ENCODE assay signal across 13 cellular contexts in the genomic region with DNA sequence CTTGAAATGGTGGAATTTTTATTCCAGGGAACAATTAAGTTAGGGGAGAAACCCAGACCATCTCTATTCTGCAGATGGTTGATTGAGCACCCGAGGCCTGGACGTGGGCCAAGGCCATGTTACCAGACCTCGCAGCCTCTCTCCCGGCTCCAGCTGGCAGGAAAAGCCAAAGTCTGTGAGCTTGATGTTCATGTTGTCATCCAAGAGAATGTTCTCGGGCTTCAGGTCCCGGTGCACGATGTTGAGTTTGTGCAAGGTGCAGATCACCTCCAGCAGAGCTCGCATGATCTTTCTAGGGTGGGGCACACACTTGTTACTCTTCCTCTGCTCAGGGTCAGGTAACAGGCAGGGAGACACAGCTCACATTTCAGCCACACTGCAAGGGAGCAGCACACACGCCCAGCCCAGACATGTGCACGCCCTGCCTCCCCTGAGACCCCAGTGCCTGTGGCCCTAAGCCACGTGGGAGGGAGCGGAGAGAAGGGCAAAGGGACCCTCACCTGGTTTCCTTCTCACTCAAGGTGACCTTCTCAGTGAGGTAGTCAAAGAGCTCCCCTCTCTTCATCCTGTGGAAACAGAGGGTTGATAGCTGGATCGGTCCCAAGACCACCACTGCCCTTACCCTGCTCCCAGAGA. TPM values are rescaled to one million over a fixed set of nuclear protein-coding genes. Genes with fewer than 3 reads are reported as not detected.
DNase-seq lines count a peak whose midpoint lies in the region; ATAC-seq and TF ChIP-seq lines count a peak whose summit lies in the region.
"Had no signal": no experiment of that assay in that cellular context is flagged by ENCODE, and none has a peak within 500 bp of the region (broad histone marks: within the 10 kb centered on the region; RNA-seq: fewer than 3 reads in every experiment).

No MANE protein-coding gene starts in this region.

- CTCF ChIA-PET in IMR-90 (lab: Yijun Ruan, JAX): interaction anchor here (0.6 to 1.9 kb wide), 3 partner anchors 10 to 1391 kb away, joined by 3 to 4 read pairs (median 3); a partner anchor contains a TSS
- CTCF ChIA-PET in CD8-positive, alpha-beta T cell (lab: Charles Lee): interaction anchor here (0.9 to 3.5 kb wide), 3 partner anchors 9 to 442 kb away, joined by 3 to 21 read pairs (median 3); a partner anchor contains a TSS

- dilution Hi-C loops in IMR-90 (cut with HindIII; ENCODE audit: low sequenced_read_pairs, unreplicated experiment): no loop called here

- H3K36me3 Mint-ChIP-seq in CD8-positive, alpha-beta T cell: peaks cover 50% of the 10 kb centered on the region

- no peak overlapping the region for H3K4me2 ChIP-seq in IMR-90 (ENCODE audit: low read depth, low read length)

- no peaks in the 10 kb centered on the region for H3K4me1 Mint-ChIP-seq in CD8-positive, alpha-beta T cell (ENCODE audit: low read depth)

- no peak overlapping the region for H4K5ac ChIP-seq in IMR-90 (ENCODE audit: low read depth, low read length)

- H3K9ac ChIP-seq in IMR-90 (ENCODE audit: low read depth, low read length): no peak overlapping the region
- H3K9ac ChIP-seq in rectal smooth muscle tissue (ENCODE audit: low read length): no peak overlapping the region

- no peak overlapping the region for H2AK9ac ChIP-seq in IMR-90 (replicated peaks; ENCODE audit: low read depth, low read length, poor library complexity)

- no peaks in the 10 kb centered on the region for H3K9me3 Mint-ChIP-seq in CD8-positive, alpha-beta T cell
- H3K9me3 Mint-ChIP-seq: activated T-helper 1 cell treated with anti-CD3 and anti-CD28 coated beads, Interleukin-12 subunit alpha, Interleukin-12 subunit beta, Interleukin-2, Interleukin-4 antibody, amounts not matched to agents 30 ng/mL and 10 ng/mL and 1 ng/mL, durations not matched to agents 14 hours and 24 hours and 36 hours; HFFc6 had no signal

- TF ChIP-seq CTCF in IMR-90 (conservative IDR thresholded peaks at IDR 0.05; ENCODE audit: low read depth, low read length) (no peak), heart left ventricle (IDR thresholded peaks at IDR 0.05) (no peak)
- no peak for TF ChIP-seq CTCF in CD8-positive, alpha-beta T cell (IDR thresholded peaks at IDR 0.05)

- WGBS in IMR-90 (ENCODE audit: extremely low coverage in 2 of 2, insufficient read length in 1 of 2), 2 experiments: 25% methylated on average over 7 of the region's 13 CpGs; no CpG with 5 or more reads in 1 of the 2 experiments
- WGBS in heart left ventricle, 4 donors: 42 to 47% (median 44%) methylated on average over 13 of the region's 13 CpGs

- no peaks in the 10 kb centered on the region for H3K27me3 Mint-ChIP-seq in CD8-positive, alpha-beta T cell (ENCODE audit: low read depth)

- no peak overlapping the region for H3K23ac ChIP-seq in IMR-90 (ENCODE audit: low read depth, low read length)

- TF ChIP-seq POLR2A in IMR-90 (IDR thresholded peaks at IDR 0.05; ENCODE audit: low read depth, low read length): no peak
- no peak for TF ChIP-seq POLR2A in heart left ventricle (IDR thresholded peaks at IDR 0.05)

- H3K4me1 ChIP-seq in IMR-90 (ENCODE audit: control insufficient read depth, insufficient read depth, low read length) (peaks cover 7% of the 10 kb centered on the region), heart left ventricle (peaks cover 10 to 40% (median 34%) of the 10 kb centered on the region in 12 donors), rectal smooth muscle tissue (ENCODE audit: control insufficient read depth, insufficient read depth, low read length) (peaks cover 26% of the 10 kb centered on the region)
- H3K4me1 ChIP-seq in CD8-positive, alpha-beta T cell (ENCODE audit: insufficient read depth, low read length): no peaks in the 10 kb centered on the region

- no peak overlapping the region for H3K56ac ChIP-seq in IMR-90 (ENCODE audit: extremely low read depth, insufficient read depth, low read length)

- in situ Hi-C loops in IMR-90 (cut with MboI; ENCODE audit: low sequenced_read_pairs): loop anchor here (25.0 kb wide), 2 partner anchors 796 to 1321 kb away; a partner anchor contains a TSS

- no peak overlapping the region for H2BK5ac ChIP-seq in IMR-90 (ENCODE audit: low read depth, low read length, poor library complexity, severe bottlenecking)

- H3K4me3 Mint-ChIP-seq in CD8-positive, alpha-beta T cell: no peak overlapping the region
- H3K4me3 Mint-ChIP-seq: activated T-helper 1 cell treated with anti-CD3 and anti-CD28 coated beads, Interleukin-12 subunit alpha, Interleukin-12 subunit beta, Interleukin-2, Interleukin-4 antibody, amounts not matched to agents 30 ng/mL and 10 ng/mL and 1 ng/mL, durations not matched to agents 14 hours and 24 hours and 36 hours; HFFc6 had no signal

- no peak overlapping the region for H2AK5ac ChIP-seq in IMR-90 (ENCODE audit: low read depth, low read length)

- H3K9me1 ChIP-seq in IMR-90 (ENCODE audit: insufficient read depth, low read length): 0 out of 2 replicates have a peak, but pooled peaks cover 3% of the 10 kb centered on the region

- no peak for TF ChIP-seq RAD21 in IMR-90 (IDR thresholded peaks at IDR 0.05; ENCODE audit: low read length)

- intact Hi-C loops in IMR-90 (cut with micrococcal nuclease) (no loop called here), heart left ventricle (cut with DNase I) (no loop called here)
- intact Hi-C loops in CD8-positive, alpha-beta T cell (cut with DNase I, micrococcal nuclease): loop anchor here in 1 of 2 experiments (10.0 kb wide), 1 partner anchor 308 kb away; no protein-coding TSS in a partner anchor

- H3K36me3 ChIP-seq in IMR-90 (ENCODE audit: control insufficient read depth, insufficient read depth, low read length) (peaks cover 24% of the 10 kb centered on the region; the same call in 1 of the 2 replicates), heart left ventricle (peaks cover 0 to 52% (median 47%) of the 10 kb centered on the region in 9 donors), rectal smooth muscle tissue (ENCODE audit: control insufficient read depth, insufficient read depth, low read length) (peaks cover 5% of the 10 kb centered on the region)
- peaks cover 10% of the 10 kb centered on the region for H3K36me3 ChIP-seq in CD8-positive, alpha-beta T cell (ENCODE audit: insufficient read depth, low read length)

- H3K27ac ChIP-seq in IMR-90 (ENCODE audit: insufficient read depth, low read length) (no peak overlapping the region), heart left ventricle (peak overlapping the region in 9 of 12 donors; percentile 0 to 57 (median 50)), rectal smooth muscle tissue (ENCODE audit: low read depth, low read length) (peak overlapping the region; percentile 62)
- no peak overlapping the region for H3K27ac ChIP-seq in CD8-positive, alpha-beta T cell (ENCODE audit: low read depth, low read length)
- H3K27ac ChIP-seq: prostate gland had no signal

- H3K27ac Mint-ChIP-seq in CD8-positive, alpha-beta T cell: no peak overlapping the region
- H3K27ac Mint-ChIP-seq: activated T-helper 1 cell treated with anti-CD3 and anti-CD28 coated beads, Interleukin-12 subunit alpha, Interleukin-12 subunit beta, Interleukin-2, Interleukin-4 antibody, amounts not matched to agents 30 ng/mL and 10 ng/mL and 1 ng/mL, durations not matched to agents 14 hours and 24 hours and 36 hours; HFFc6 had no signal

- H3K4ac ChIP-seq in IMR-90 (ENCODE audit: low read depth, low read length): no peak overlapping the region

- H3K27me3 ChIP-seq in IMR-90 (ENCODE audit: control insufficient read depth, insufficient read depth, low read length) (no peaks in the 10 kb centered on the region), heart left ventricle (no peaks in the 10 kb centered on the region), rectal smooth muscle tissue (ENCODE audit: control insufficient read depth, insufficient read depth, low read length) (no peaks in the 10 kb centered on the region)
- H3K27me3 ChIP-seq in CD8-positive, alpha-beta T cell (ENCODE audit: insufficient read depth, low read length): no peaks in the 10 kb centered on the region

- H3K4me3 ChIP-seq in IMR-90 (ENCODE audit: insufficient read depth, low read depth, low read length): no peak overlapping the region
- no peak overlapping the region for H3K4me3 ChIP-seq in heart left ventricle
- H3K4me3 ChIP-seq in rectal smooth muscle tissue (ENCODE audit: low read length): no peak overlapping the region
- H3K4me3 ChIP-seq in CD8-positive, alpha-beta T cell (ENCODE audit: low read depth, low read length): no peak overlapping the region
- H3K4me3 ChIP-seq: prostate gland had no signal

- no peak overlapping the region for H2BK20ac ChIP-seq in IMR-90 (ENCODE audit: low read depth, low read length)

- no peak overlapping the region for H2BK15ac ChIP-seq in IMR-90 (ENCODE audit: low read depth, low read length)

- no peaks in the 10 kb centered on the region for H4K20me1 ChIP-seq in IMR-90 (ENCODE audit: insufficient read depth, low read length)

- ATAC-seq in IMR-90 (ENCODE audit: low read depth) (no peak), heart left ventricle (peak; percentile 27 to 41 (median 34)), HG03460 (IDR thresholded peaks at IDR 0.05; ENCODE audit: unreplicated experiment) (no peak)
- no peak for ATAC-seq in CD8-positive, alpha-beta T cell

- no peak overlapping the region for H4K91ac ChIP-seq in IMR-90 (ENCODE audit: insufficient read depth, low read depth, low read length)

- DNase-seq in IMR-90: no peak
- peak; percentile 26 for DNase-seq in RPMI7951 (ENCODE audit: low read depth)
- peak; percentile 55 to 85 (median 71) for DNase-seq in heart left ventricle
- DNase-seq in CD8-positive, alpha-beta T cell: no peak
- no peak for DNase-seq in germinal center (ENCODE audit: low spot score)
- no peak for DNase-seq in LoVo (ENCODE audit: low spot score)
- DNase-seq: effector CD8-positive, alpha-beta T cell; HFFc6; NCI-H82 had no signal

- peak overlapping the region; percentile 33 for H2AFZ ChIP-seq in IMR-90 (replicated peaks; ENCODE audit: low read length, poor library complexity)

- H3K79me1 ChIP-seq in IMR-90 (ENCODE audit: low read depth in 1 of 2, low read length in 2 of 2): 0 out of 4 replicates have a peak, but pooled peaks cover 0 to 3% of the 10 kb centered on the region in 2 experiments

- H4K8ac ChIP-seq in IMR-90 (ENCODE audit: low read depth in 2 of 2, low read length in 2 of 2): no peak overlapping the region

- H3K9me3 ChIP-seq in IMR-90 (ENCODE audit: control insufficient read depth, insufficient read depth, low read length) (no peaks in the 10 kb centered on the region), heart left ventricle (no peaks in the 10 kb centered on the region)
- no peaks in the 10 kb centered on the region for H3K9me3 ChIP-seq in CD8-positive, alpha-beta T cell (ENCODE audit: low read length)
- H3K9me3 ChIP-seq: prostate gland had no signal

- POLR2A ChIA-PET in IMR-90 (lab: Charles Lee; ENCODE audit: unreplicated experiment): interaction anchor here (0.6 kb wide), 1 partner anchor 18 kb away, joined by 22 read pairs; no protein-coding TSS in a partner anchor
- POLR2A ChIA-PET in CD8-positive, alpha-beta T cell (lab: Charles Lee): interaction anchor here (0.6 kb wide), 1 partner anchor 10 kb away, joined by 5 read pairs; no protein-coding TSS in a partner anchor

- no peak overlapping the region for H3K14ac ChIP-seq in IMR-90 (replicated peaks; ENCODE audit: low read depth, low read length)

- BruUV-seq in IMR-90 (replicated peaks; lab: Mats Ljungman, UMichigan): no TSS peak

- H2BK120ac ChIP-seq in IMR-90 (ENCODE audit: low read depth, low read length): no peak overlapping the region

- H3K18ac ChIP-seq in IMR-90 (ENCODE audit: low read depth, low read length): no peak overlapping the region

RNA-seq across cellular contexts. Expression of a gene that starts 9.5 kb away (rescaled TPM):
- total RNA-seq in IMR-90 (2012; rRNA removed): under 0.01 and 0.72 TPM in 2 replicates
- polyA plus RNA-seq in IMR-90 (2012; rRNA removed): 0.62 and 0.67 TPM in 2 replicates
- 0.04 and 0.13 TPM in 2 replicates for polyA plus RNA-seq in IMR-90 (2012; cell fraction: cytosol; rRNA removed)
- polyA plus RNA-seq in IMR-90 (2012; cell fraction: nucleus; rRNA removed; ENCODE audit: low replicate concordance): 2.8 and 3.3 TPM in 2 replicates
- 0.39 and 0.96 TPM in 2 replicates for total RNA-seq in RPMI7951 (2014; rRNA removed; shearing (Covaris generic))
- total RNA-seq in heart left ventricle: 100 to 1,000 TPM in 1 of 9 donors, 10 to 100 TPM in 7, 1 to 10 TPM in 1; 5.9 to 150 (median 19.9) TPM
- polyA plus RNA-seq in heart left ventricle: 1 to 10 TPM; 2.4 to 8.5 TPM
- 1 to 10 TPM; 8.9 to 9.6 TPM for total RNA-seq in CD8-positive, alpha-beta T cell

RNA-seq across cellular contexts. Expression of a gene that starts 19.2 kb away (rescaled TPM):
- 93.0 and 97.3 TPM in 2 replicates for total RNA-seq in IMR-90 (2012; rRNA removed)
- polyA plus RNA-seq in IMR-90 (2012; rRNA removed): 80.7 and 86.2 TPM in 2 replicates
- polyA plus RNA-seq in IMR-90 (2012; cell fraction: cytosol; rRNA removed): 80.4 and 106 TPM in 2 replicates
- polyA plus RNA-seq in IMR-90 (2012; cell fraction: nucleus; rRNA removed; ENCODE audit: low replicate concordance): 103 and 170 TPM in 2 replicates
- total RNA-seq in RPMI7951 (2014; rRNA removed; shearing (Covaris generic)): 107 and 119 TPM in 2 replicates
- total RNA-seq in heart left ventricle: 10 to 100 TPM; 23.1 to 61.5 (median 30.9) TPM
- 10 to 100 TPM; 35.5 to 42.4 TPM for polyA plus RNA-seq in heart left ventricle
- total RNA-seq in CD8-positive, alpha-beta T cell: 100 to 1,000 TPM in 1 of 2 experiments, 10 to 100 TPM in 1; 97.8 to 103 TPM

RNA-seq across cellular contexts. Expression of a gene that starts 23.0 kb away (rescaled TPM):
- total RNA-seq in IMR-90 (2012; rRNA removed) (423 and 532 TPM in 2 replicates), heart left ventricle (100 to 1,000 TPM; 368 to 511 (median 412) TPM)
- polyA plus RNA-seq in IMR-90 (2012; rRNA removed) (522 and 592 TPM in 2 replicates), heart left ventricle (1,000 to 10,000 TPM in 1 of 2 donors, 100 to 1,000 TPM in 1; 245 to 1,085 TPM)
- 647 and 1,158 TPM in 2 replicates for polyA plus RNA-seq in IMR-90 (2012; cell fraction: cytosol; rRNA removed)
- polyA plus RNA-seq in IMR-90 (2012; cell fraction: nucleus; rRNA removed; ENCODE audit: low replicate concordance): 177 and 467 TPM in 2 replicates
- total RNA-seq in RPMI7951 (2014; rRNA removed; shearing (Covaris generic)): 948 and 1,255 TPM in 2 replicates
- total RNA-seq in CD8-positive, alpha-beta T cell: 100 to 1,000 TPM; 283 to 294 TPM

RNA-seq across cellular contexts. Expression of a gene that starts 31.7 kb away (rescaled TPM):
- total RNA-seq in IMR-90 (2012; rRNA removed): 265 and 311 TPM in 2 replicates
- polyA plus RNA-seq in IMR-90 (2012; rRNA removed): 133 and 135 TPM in 2 replicates
- polyA plus RNA-seq in IMR-90 (2012; cell fraction: cytosol; rRNA removed): 29.8 and 49.8 TPM in 2 replicates
- 22.8 and 122 TPM in 2 replicates for polyA plus RNA-seq in IMR-90 (2012; cell fraction: nucleus; rRNA removed; ENCODE audit: low replicate concordance)
- 372 and 490 TPM in 2 replicates for total RNA-seq in RPMI7951 (2014; rRNA removed; shearing (Covaris generic))
- 10 to 100 TPM; 44.6 to 85.8 (median 62.6) TPM for total RNA-seq in heart left ventricle
- 100 to 1,000 TPM in 1 of 2 donors, 10 to 100 TPM in 1; 75.8 to 180 TPM for polyA plus RNA-seq in heart left ventricle
- total RNA-seq in CD8-positive, alpha-beta T cell: 10 to 100 TPM; 36.3 to 40.9 TPM

RNA-seq across cellular contexts. Expression of a gene that starts 32.0 kb away (rescaled TPM):
- total RNA-seq in IMR-90 (2012; rRNA removed): 48.4 and 55.8 TPM in 2 replicates
- polyA plus RNA-seq in IMR-90 (2012; rRNA removed): 30.0 and 31.8 TPM in 2 replicates
- polyA plus RNA-seq in IMR-90 (2012; cell fraction: cytosol; rRNA removed): 18.3 and 22.0 TPM in 2 replicates
- 8.3 and 15.5 TPM in 2 replicates for polyA plus RNA-seq in IMR-90 (2012; cell fraction: nucleus; rRNA removed; ENCODE audit: low replicate concordance)
- total RNA-seq in RPMI7951 (2014; rRNA removed; shearing (Covaris generic)): 82.3 and 98.0 TPM in 2 replicates
- 10 to 100 TPM in 2 of 9 donors, 1 to 10 TPM in 7; 7.5 to 15.9 (median 8.9) TPM for total RNA-seq in heart left ventricle
- 10 to 100 TPM in 1 of 2 donors, 1 to 10 TPM in 1; 3.5 to 12.1 TPM for polyA plus RNA-seq in heart left ventricle
- total RNA-seq in CD8-positive, alpha-beta T cell: 1 to 10 TPM in 1 of 2 experiments, under 1 TPM in 1; 0.89 to 1.1 TPM

Comparison
In these comparisons a context has a peak if more than half of its experiments do, and no peak if none do; other contexts are left out.
1. ATAC-seq: peak in heart left ventricle (4 of 4); none in IMR-90 (single experiment), CD8-positive, alpha-beta T cell (single experiment) and HG03460 (single experiment).
2. DNase-seq: peak in RPMI7951 (single experiment) and heart left ventricle (5 of 5); none in IMR-90 (single experiment), CD8-positive, alpha-beta T cell (0 of 7), germinal center (single experiment) and LoVo (single experiment).
3. H3K27ac ChIP-seq: peak in heart left ventricle (9 of 12) and rectal smooth muscle tissue (single experiment); none in IMR-90 (single experiment) and CD8-positive, alpha-beta T cell (single experiment).